ENCODE assay signal across 8 cellular contexts in genomic region chr7:105012503-105013282, GRCh38. TPM values are rescaled to one million over a fixed set of nuclear protein-coding genes. Genes with fewer than 3 reads are reported as not detected.
DNase-seq lines count a peak whose midpoint lies in the region; ATAC-seq and TF ChIP-seq lines count a peak whose summit lies in the region.

No MANE protein-coding gene starts in this region.

- TF ChIP-seq CTCF in coronary artery (IDR thresholded peaks at IDR 0.05), result no peak

- ATAC-seq in GM19324 (IDR thresholded peaks at IDR 0.05; ENCODE audit: low FRiP score, unreplicated experiment) (peak; percentile 76), HG03460 (IDR thresholded peaks at IDR 0.05; ENCODE audit: unreplicated experiment) (peak; percentile 67), left colon (peak; percentile 73)

- H3K36me3 Mint-ChIP-seq in activated CD4-positive, alpha-beta T cell treated with anti-CD3 and anti-CD28 coated beads, Interleukin-2, amount 10 ng/mL, durations not matched to agents 24 days and 14 days (ENCODE audit: low read depth), result peaks cover 78% of the 10 kb centered on the region

- H3K36me3 ChIP-seq in BLaER1, result peaks cover 17% of the 10 kb centered on the region

- intact Hi-C loops in activated CD4-positive, alpha-beta T cell treated with anti-CD3 and anti-CD28 coated beads, Interleukin-2, amount 10 ng/mL, durations not matched to agents 24 days and 14 days (cut with micrococcal nuclease), result loop anchor here (1.0 to 10.0 kb wide), 6 partner anchors 28 to 1668 kb away; partner anchors contain the start of genes DNAJC2, PSMC2 and RINT1
- intact Hi-C loops in left colon (cut with DNase I, micrococcal nuclease), result no loop called here

- H3K27me3 Mint-ChIP-seq in activated CD4-positive, alpha-beta T cell treated with anti-CD3 and anti-CD28 coated beads, Interleukin-2, amount 10 ng/mL, durations not matched to agents 24 days and 14 days, result peaks cover 2% of the 10 kb centered on the region

- H3K4me1 Mint-ChIP-seq in activated CD4-positive, alpha-beta T cell treated with anti-CD3 and anti-CD28 coated beads, Interleukin-2, amount 10 ng/mL, durations not matched to agents 24 days and 14 days, result peaks cover 45% of the 10 kb centered on the region

- H4K20me1 ChIP-seq in BLaER1, result peaks cover 39% of the 10 kb centered on the region

- peak overlapping the region; percentile 100 for H3K27ac Mint-ChIP-seq in activated CD4-positive, alpha-beta T cell treated with anti-CD3 and anti-CD28 coated beads, Interleukin-2, amount 10 ng/mL, durations not matched to agents 24 days and 14 days

- peak overlapping the region; percentile 99 for H3K27ac ChIP-seq in BLaER1
- H3K27ac ChIP-seq in coronary artery, result peak overlapping the region; percentile 99 to 100

- H3K4me1 ChIP-seq in BLaER1, result peaks cover 31% of the 10 kb centered on the region

- no peaks in the 10 kb centered on the region for H3K27me3 ChIP-seq in BLaER1

- DNase-seq in NCI-H524 treated with DMSO at 0.1 percent for 48 hours (lab: John Stamatoyannopoulos, UW) (peak; percentile 84), coronary artery (ENCODE audit: low spot score) (peak; percentile 100), left colon (peak; percentile 99)
- peak; percentile 100 for DNase-seq in activated CD4-positive, alpha-beta T cell treated with anti-CD3 and anti-CD28 coated beads, Interleukin-2, amount 10 ng/mL, durations not matched to agents 24 days and 14 days
- DNase-seq in stimulated activated CD4-positive, alpha-beta T cell treated with anti-CD3 and anti-CD28 coated beads, Interleukin-1b, Interleukin-23, amount 100 ng/mL, for 4 hours (ENCODE audit: low read depth in 2 of 2), result peak; percentile 99

- H3K4me2 ChIP-seq in BLaER1, result peak overlapping the region; percentile 93

- no peaks in the 10 kb centered on the region for H3K9me3 Mint-ChIP-seq in activated CD4-positive, alpha-beta T cell treated with anti-CD3 and anti-CD28 coated beads, Interleukin-2, amount 10 ng/mL, durations not matched to agents 24 days and 14 days

- H3K4me3 ChIP-seq in BLaER1, result peak overlapping the region; percentile 85
- H3K4me3 ChIP-seq in coronary artery, result peak overlapping the region; percentile 94

- peak overlapping the region; percentile 98 for H3K9ac ChIP-seq in BLaER1

- H3K4me3 Mint-ChIP-seq in activated CD4-positive, alpha-beta T cell treated with anti-CD3 and anti-CD28 coated beads, Interleukin-2, amount 10 ng/mL, durations not matched to agents 24 days and 14 days, result peak overlapping the region; percentile 99

- H3K9me3 ChIP-seq in BLaER1, result no peaks in the 10 kb centered on the region

RNA-seq across cellular contexts. Expression of gene KMT2E, which starts 1.3 kb away (rescaled TPM):
- 104 and 106 TPM in 2 replicates for total RNA-seq in activated CD4-positive, alpha-beta T cell treated with anti-CD3 and anti-CD28 coated beads, Interleukin-2, amount 10 ng/mL, durations not matched to agents 24 days and 14 days
- total RNA-seq in left colon, result 100 to 1,000 TPM; 119 TPM

Comparison
In these comparisons a context has a peak if more than half of its experiments do, and no peak if none do; other contexts are left out.
1. Peak in every context shown above with its lines: DNase-seq, ATAC-seq, H3K4me3 ChIP-seq and H3K27ac ChIP-seq.